Comparison of ENCODE assay signal across 19 cellular contexts in the genomic region with DNA sequence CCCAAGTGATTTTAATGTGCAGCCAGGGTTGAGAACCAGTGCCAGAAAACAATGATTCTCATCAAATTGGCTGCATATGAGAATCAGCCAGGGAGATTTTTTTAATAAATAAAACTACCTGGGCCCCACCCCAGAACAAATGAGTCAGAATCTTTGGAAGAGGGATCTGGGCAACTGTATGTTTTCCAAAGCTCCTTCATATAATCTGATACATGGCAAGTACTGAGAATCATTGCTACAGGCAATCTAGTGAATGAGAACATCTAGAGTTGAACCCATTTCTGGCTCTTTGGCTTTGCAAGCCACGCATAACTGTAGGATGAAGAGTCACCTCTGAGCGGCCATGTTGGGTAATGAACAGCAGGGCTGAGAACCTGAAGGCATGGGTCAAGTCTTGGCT. TPM values are rescaled to one million over a fixed set of nuclear protein-coding genes. Genes with fewer than 3 reads are reported as not detected.
"Had no signal": no experiment of that assay in that cellular context is flagged by ENCODE, and none has a peak within 500 bp of the region (broad histone marks: within the 10 kb centered on the region; RNA-seq: fewer than 3 reads in every experiment).

No MANE protein-coding gene starts in this region.

- H3K4me1 ChIP-seq: SJCRH30 had no signal

- H3K36me3 ChIP-seq: MG63, SJCRH30 had no signal

- DNase-seq: KBM-7, MG63, NCI-H1092 treated with DMSO at 0.1 percent for 48 hours, NCI-H1436, NCI-H2029, NCI-H2081 treated with DMSO at 0.1 percent for 48 hours, NCI-H2171, NCI-H226, NCI-H446, NCI-H510A, NCI-H524 treated with DMSO at 0.1 percent for 48 hours, NCI-H774, RPMI8226, SHP77 treated with DMSO at 0.1 percent for 48 hours, SJCRH30 had no signal

- H3K27me3 ChIP-seq: MG63, SJCRH30 had no signal

- FAIRE-seq: RCC 7860 had no signal

- H3K4me3 ChIP-seq: MG63, SJCRH30 had no signal

- H3K27ac ChIP-seq: HL-60, SJCRH30 had no signal

- ATAC-seq: Right ventricle myocardium inferior, SK-N-SH treated with all-trans-retinoic acid at 6 μM for 48 hours had no signal

- H3K9me3 ChIP-seq: MG63, SJCRH30 had no signal

RNA-seq across cellular contexts. Expression of gene DSP, which starts 26.1 kb away (rescaled TPM):
- total RNA-seq: SJCRH30 had no signal
